ENCODE assay signal across 1 cellular context in the genomic region with DNA sequence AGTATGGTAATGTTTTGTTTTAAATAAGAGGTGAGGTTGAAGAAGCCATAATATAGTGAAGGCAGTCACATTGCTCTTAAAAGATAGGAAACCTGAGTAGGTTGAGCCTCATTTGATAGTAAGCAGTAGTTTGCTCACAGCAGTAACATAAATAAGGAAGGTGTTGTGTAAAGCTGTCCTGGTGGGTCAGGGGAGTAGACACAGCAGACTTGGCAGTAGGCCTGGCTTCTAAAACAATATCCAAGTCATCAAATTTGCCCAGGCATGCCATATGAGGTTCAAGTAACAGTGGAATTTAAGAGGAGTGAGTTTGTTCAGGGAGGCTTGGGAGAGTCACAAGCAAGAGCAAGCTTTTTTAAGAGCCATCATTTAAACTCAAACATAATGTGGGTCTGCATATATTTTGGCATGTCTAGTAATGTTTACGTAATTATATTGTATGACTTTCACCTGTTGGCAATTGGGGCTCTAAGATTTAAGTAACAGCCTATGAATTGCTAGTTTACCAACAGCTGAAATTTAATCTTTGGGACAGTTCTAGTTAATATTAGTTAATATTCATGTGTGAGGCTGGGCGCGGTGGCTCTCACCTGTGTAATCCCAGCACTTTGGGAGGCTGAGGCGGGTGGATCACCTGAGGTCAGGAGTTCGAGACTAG.
TF ChIP-seq lines count a peak whose summit lies in the region.

No MANE protein-coding gene starts in this region.

TF ChIP-seq in HEK293, 187 proteins besides CTCF, POLR2A, EP300 and RAD21 (continued from another document):
- TF ChIP-seq, protein P1, sequence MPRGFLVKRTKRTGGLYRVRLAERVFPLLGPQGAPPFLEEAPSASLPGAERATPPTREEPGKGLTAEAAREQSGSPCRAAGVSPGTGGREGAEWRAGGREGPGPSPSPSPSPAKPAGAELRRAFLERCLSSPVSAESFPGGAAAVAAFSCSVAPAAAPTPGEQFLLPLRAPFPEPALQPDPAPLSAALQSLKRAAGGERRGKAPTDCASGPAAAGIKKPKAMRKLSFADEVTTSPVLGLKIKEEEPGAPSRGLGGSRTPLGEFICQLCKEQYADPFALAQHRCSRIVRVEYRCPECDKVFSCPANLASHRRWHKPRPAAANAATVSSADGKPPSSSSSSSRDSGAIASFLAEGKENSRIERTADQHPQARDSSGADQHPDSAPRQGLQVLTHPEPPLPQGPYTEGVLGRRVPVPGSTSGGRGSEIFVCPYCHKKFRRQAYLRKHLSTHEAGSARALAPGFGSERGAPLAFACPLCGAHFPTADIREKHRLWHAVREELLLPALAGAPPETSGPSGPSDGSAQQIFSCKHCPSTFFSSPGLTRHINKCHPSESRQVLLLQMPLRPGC (tag by site-specific recombination; IDR thresholded peaks at IDR 0.05), result peak; percentile 50; the same call in 1 of the 2 replicates
- TF ChIP-seq ZNF2 (tag by site-specific recombination; IDR thresholded peaks at IDR 0.05) (0 out of 2 replicates have a peak, but pooled peaks have one; percentile 19), ZNF18 (tag by site-specific recombination; IDR thresholded peaks at IDR 0.05) (peak; percentile 51; the same call in 1 of the 2 replicates), ZBTB44 (tag by site-specific recombination; IDR thresholded peaks at IDR 0.05) (peak; percentile 74), FEZF1 (tag by site-specific recombination; IDR thresholded peaks at IDR 0.05) (peak; percentile 80), ZNF132 (tag by site-specific recombination; IDR thresholded peaks at IDR 0.05; ENCODE audit: borderline replicate concordance) (no peak), ZNF561 (tag by site-specific recombination; IDR thresholded peaks at IDR 0.05; ENCODE audit: borderline replicate concordance) (peak; percentile 78), ZNF423 (tag by site-specific recombination; IDR thresholded peaks at IDR 0.05) (no peak), ZBTB1 (tag by site-specific recombination; IDR thresholded peaks at IDR 0.05) (no peak), YY1 (tag by site-specific recombination; IDR thresholded peaks at IDR 0.05) (no peak), ZNF155 (tag by site-specific recombination; IDR thresholded peaks at IDR 0.05) (no peak), ZEB2 (tag by site-specific recombination; IDR thresholded peaks at IDR 0.05) (peak; percentile 63), PRDM4 (tag by site-specific recombination; IDR thresholded peaks at IDR 0.05) (peak; percentile 74), ZSCAN30 (tag by site-specific recombination; IDR thresholded peaks at IDR 0.05) (peak; percentile 95), OSR2 (tag by site-specific recombination; IDR thresholded peaks at IDR 0.05) (peak; percentile 99), ZNF10 (tag by site-specific recombination; IDR thresholded peaks at IDR 0.05) (peak; percentile 80), ZNF596 (tag by site-specific recombination; IDR thresholded peaks at IDR 0.05) (0 out of 2 replicates have a peak, but pooled peaks have one; percentile 36), SCRT1 (tag by site-specific recombination; IDR thresholded peaks at IDR 0.05; ENCODE audit: borderline replicate concordance) (0 out of 2 replicates have a peak, but pooled peaks have one; percentile 24), MZF1 (tag by site-specific recombination; IDR thresholded peaks at IDR 0.05; ENCODE audit: borderline replicate concordance) (peak; percentile 81; the same call in 1 of the 2 replicates), ZNF24 (tag by site-specific recombination; IDR thresholded peaks at IDR 0.05) (0 out of 2 replicates have a peak, but pooled peaks have one; percentile 17), ZBTB8A (tag by site-specific recombination; IDR thresholded peaks at IDR 0.05) (no peak), ZNF600 (tag by site-specific recombination; IDR thresholded peaks at IDR 0.05) (peak; percentile 75), ZNF335 (tag by site-specific recombination; conservative IDR thresholded peaks at IDR 0.05) (no peak), ZXDB (tag by site-specific recombination; IDR thresholded peaks at IDR 0.05) (peak; percentile 73; the same call in 1 of the 2 replicates), SETDB1 (IDR thresholded peaks at IDR 0.05; ENCODE audit: insufficient read length, low read length) (no peak), ZNF529 (tag by site-specific recombination; IDR thresholded peaks at IDR 0.05; ENCODE audit: insufficient replicate concordance) (no peak), WT1 (tag by site-specific recombination; IDR thresholded peaks at IDR 0.05) (peak; percentile 99), TRIM28 (IDR thresholded peaks at IDR 0.05; ENCODE audit: borderline replicate concordance, low read length) (peak; percentile 74; the same call in 1 of the 2 replicates), KLF16 (tag by site-specific recombination; IDR thresholded peaks at IDR 0.05) (no peak), ZNF473 (tag by site-specific recombination; IDR thresholded peaks at IDR 0.05) (no peak), HOXD13 (CRISPR knock-in tag; IDR thresholded peaks at IDR 0.05; ENCODE audit: borderline replicate concordance) (no peak), ZNF350 (tag by site-specific recombination; IDR thresholded peaks at IDR 0.05) (no peak), ZNF214 (tag by site-specific recombination; IDR thresholded peaks at IDR 0.05; ENCODE audit: borderline replicate concordance) (no peak)
- TF ChIP-seq, protein P2, sequence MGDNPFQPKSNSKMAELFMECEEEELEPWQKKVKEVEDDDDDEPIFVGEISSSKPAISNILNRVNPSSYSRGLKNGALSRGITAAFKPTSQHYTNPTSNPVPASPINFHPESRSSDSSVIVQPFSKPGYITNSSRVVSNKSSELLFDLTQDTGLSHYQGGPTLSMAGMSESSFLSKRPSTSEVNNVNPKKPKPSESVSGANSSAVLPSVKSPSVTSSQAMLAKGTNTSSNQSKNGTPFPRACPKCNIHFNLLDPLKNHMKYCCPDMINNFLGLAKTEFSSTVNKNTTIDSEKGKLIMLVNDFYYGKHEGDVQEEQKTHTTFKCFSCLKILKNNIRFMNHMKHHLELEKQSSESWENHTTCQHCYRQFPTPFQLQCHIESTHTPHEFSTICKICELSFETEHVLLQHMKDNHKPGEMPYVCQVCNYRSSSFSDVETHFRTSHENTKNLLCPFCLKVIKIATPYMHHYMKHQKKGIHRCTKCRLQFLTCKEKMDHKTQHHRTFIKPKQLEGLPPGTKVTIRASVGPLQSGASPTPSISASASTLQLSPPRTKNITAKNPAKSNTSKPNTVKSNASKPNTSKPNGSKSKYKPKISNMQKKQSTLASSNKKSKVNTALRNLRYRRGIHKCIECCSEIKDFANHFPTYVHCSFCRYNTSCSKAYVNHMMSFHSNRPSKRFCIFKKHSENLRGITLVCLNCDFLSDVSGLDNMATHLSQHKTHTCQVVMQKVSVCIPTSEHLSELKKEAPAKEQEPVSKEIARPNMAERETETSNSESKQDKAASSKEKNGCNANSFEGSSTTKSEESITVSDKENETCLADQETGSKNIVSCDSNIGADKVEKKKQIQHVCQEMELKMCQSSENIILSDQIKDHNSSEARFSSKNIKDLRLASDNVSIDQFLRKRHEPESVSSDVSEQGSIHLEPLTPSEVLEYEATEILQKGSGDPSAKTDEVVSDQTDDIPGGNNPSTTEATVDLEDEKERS (tag by site-specific recombination; IDR thresholded peaks at IDR 0.05), result no peak
- TF ChIP-seq, protein P3, sequence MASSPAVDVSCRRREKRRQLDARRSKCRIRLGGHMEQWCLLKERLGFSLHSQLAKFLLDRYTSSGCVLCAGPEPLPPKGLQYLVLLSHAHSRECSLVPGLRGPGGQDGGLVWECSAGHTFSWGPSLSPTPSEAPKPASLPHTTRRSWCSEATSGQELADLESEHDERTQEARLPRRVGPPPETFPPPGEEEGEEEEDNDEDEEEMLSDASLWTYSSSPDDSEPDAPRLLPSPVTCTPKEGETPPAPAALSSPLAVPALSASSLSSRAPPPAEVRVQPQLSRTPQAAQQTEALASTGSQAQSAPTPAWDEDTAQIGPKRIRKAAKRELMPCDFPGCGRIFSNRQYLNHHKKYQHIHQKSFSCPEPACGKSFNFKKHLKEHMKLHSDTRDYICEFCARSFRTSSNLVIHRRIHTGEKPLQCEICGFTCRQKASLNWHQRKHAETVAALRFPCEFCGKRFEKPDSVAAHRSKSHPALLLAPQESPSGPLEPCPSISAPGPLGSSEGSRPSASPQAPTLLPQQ (tag by site-specific recombination; IDR thresholded peaks at IDR 0.05), result peak; percentile 57
- TF ChIP-seq, protein P4, sequence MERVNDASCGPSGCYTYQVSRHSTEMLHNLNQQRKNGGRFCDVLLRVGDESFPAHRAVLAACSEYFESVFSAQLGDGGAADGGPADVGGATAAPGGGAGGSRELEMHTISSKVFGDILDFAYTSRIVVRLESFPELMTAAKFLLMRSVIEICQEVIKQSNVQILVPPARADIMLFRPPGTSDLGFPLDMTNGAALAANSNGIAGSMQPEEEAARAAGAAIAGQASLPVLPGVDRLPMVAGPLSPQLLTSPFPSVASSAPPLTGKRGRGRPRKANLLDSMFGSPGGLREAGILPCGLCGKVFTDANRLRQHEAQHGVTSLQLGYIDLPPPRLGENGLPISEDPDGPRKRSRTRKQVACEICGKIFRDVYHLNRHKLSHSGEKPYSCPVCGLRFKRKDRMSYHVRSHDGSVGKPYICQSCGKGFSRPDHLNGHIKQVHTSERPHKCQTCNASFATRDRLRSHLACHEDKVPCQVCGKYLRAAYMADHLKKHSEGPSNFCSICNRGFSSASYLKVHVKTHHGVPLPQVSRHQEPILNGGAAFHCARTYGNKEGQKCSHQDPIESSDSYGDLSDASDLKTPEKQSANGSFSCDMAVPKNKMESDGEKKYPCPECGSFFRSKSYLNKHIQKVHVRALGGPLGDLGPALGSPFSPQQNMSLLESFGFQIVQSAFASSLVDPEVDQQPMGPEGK (tag by site-specific recombination; IDR thresholded peaks at IDR 0.05), result 0 out of 2 replicates have a peak, but pooled peaks have one; percentile 28
- TF ChIP-seq, protein P5, sequence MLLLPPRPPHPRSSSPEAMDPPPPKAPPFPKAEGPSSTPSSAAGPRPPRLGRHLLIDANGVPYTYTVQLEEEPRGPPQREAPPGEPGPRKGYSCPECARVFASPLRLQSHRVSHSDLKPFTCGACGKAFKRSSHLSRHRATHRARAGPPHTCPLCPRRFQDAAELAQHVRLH (tag by site-specific recombination; IDR thresholded peaks at IDR 0.05), result peak; percentile 35; the same call in 1 of the 2 replicates
- TF ChIP-seq, protein P6, sequence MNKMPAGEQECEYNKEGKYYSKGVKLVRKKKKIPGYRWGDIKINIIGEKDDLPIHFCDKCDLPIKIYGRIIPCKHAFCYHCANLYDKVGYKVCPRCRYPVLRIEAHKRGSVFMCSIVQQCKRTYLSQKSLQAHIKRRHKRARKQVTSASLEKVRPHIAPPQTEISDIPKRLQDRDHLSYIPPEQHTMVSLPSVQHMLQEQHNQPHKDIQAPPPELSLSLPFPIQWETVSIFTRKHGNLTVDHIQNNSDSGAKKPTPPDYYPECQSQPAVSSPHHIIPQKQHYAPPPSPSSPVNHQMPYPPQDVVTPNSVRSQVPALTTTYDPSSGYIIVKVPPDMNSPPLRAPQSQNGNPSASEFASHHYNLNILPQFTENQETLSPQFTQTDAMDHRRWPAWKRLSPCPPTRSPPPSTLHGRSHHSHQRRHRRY (tag by site-specific recombination; IDR thresholded peaks at IDR 0.05), result no peak
